In genomic region chr16:12586701-12587100, GRCh38 we compare ENCODE assay signal across 19 cellular contexts.
"Had no signal": no experiment of that assay in that cellular context is flagged by ENCODE, and none has a peak within 500 bp of the region (broad histone marks: within the 10 kb centered on the region; RNA-seq: fewer than 3 reads in every experiment).

No MANE protein-coding gene starts in this region.

- DNase-seq: IMR-90, Karpas-422, KG1, MG63, NCI-H1092, NCI-H1105 treated with DMSO at 0.1 percent for 48 hours, NCI-H1417 treated with DMSO at 0.1 percent for 48 hours, NCI-H146, NCI-H1694 treated with DMSO at 0.1 percent for 48 hours, NCI-H1930, NCI-H2081, NCI-H2107, NCI-H2227 treated with DMSO at 0.1 percent for 48 hours, NCI-H524, NCI-H69, NCI-H774, RPMI8226, SHP77, SK-N-SH had no signal
